In the genomic region with DNA sequence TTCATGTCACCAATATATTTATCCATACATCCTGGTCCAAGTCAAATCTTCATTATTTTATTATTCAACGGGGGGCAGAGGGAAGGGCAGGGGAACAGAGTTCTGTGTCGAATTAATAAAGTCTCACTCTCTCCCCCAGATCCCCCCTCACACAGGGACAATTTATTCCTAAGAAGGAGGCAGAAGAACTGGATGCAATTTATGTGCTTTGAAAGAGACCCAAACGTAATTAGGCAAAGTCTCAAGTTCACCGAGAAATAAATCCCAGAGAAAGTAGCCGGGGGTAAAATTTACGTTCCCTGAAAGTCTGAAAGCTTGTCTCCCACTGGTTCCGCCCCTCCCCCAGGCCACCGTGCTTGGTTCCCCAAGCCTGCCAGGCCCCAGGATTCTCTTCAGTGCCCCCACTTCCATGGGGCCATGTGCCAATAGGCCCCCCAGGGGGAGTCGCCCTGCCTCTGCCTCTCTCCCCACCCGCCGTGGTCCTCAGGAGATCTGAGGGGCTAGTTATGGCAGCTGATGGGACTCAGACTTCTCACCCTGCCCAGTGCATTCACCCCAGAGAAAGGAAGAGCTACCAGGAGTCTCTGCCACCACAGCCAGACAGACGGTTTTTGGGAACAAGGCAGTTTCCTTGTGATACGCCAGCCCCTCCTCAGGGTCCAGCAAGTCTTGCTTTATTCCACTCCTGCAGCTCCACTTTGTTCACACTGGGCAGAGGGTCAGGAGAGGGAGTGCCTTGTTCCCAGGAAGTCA, we compare ENCODE assay signal across 20 cellular contexts.
"Had no signal": no experiment of that assay in that cellular context is flagged by ENCODE, and none has a peak within 500 bp of the region (broad histone marks: within the 10 kb centered on the region; RNA-seq: fewer than 3 reads in every experiment).

No MANE protein-coding gene starts in this region.

- DNase-seq: activated B cell treated with CpG ODN at 0.5 μM for 24 hours; activated CD4-positive, alpha-beta T cell treated with anti-CD3 and anti-CD28 coated beads, Interleukin-2, amount 10 ng/mL, durations not matched to agents 7 days and 5 days; activated naive CD4-positive, alpha-beta T cell treated with anti-CD3 and anti-CD28 coated beads, Interleukin-2, amount 10 ng/mL, durations not matched to agents 7 days and 5 days; activated T-cell treated with anti-CD3 and anti-CD28 coated beads for 4 hours; central memory CD4-positive, alpha-beta T cell; cortex of kidney; effector memory CD8-positive, alpha-beta T cell; kidney; midbrain; naive thymus-derived CD4-positive, alpha-beta T cell; occipital lobe; psoas muscle; sigmoid colon; stimulated activated CD4-positive, alpha-beta T cell treated with anti-CD3 and anti-CD28 coated beads, Interleukin-12 subunit alpha, Interleukin-12 subunit beta, amount 100 ng/mL, for 4 hours; stimulated activated CD4-positive, alpha-beta T cell treated with anti-CD3 and anti-CD28 coated beads, Interleukin-2, amount 100 ng/mL, for 48 hours; stimulated activated naive CD8-positive, alpha-beta T cell treated with anti-CD3 and anti-CD28 coated beads, Interleukin-15, Interleukin-2, amounts not matched to agents 100 U/mL and 50 U/mL, for 24 hours; uterus had no signal

- H3K4me3 ChIP-seq: gastroesophageal sphincter, psoas muscle, sigmoid colon, suprapubic skin, uterus had no signal

- H3K36me3 ChIP-seq: gastroesophageal sphincter, sigmoid colon, suprapubic skin, uterus had no signal

- H3K9me3 ChIP-seq: gastroesophageal sphincter, psoas muscle, sigmoid colon, suprapubic skin, uterus had no signal

- H3K27me3 ChIP-seq: gastroesophageal sphincter, sigmoid colon, suprapubic skin, uterus had no signal

- H3K27ac ChIP-seq: epithelial cell of prostate, gastroesophageal sphincter, psoas muscle, sigmoid colon, suprapubic skin, uterus had no signal
